In the genomic region with DNA sequence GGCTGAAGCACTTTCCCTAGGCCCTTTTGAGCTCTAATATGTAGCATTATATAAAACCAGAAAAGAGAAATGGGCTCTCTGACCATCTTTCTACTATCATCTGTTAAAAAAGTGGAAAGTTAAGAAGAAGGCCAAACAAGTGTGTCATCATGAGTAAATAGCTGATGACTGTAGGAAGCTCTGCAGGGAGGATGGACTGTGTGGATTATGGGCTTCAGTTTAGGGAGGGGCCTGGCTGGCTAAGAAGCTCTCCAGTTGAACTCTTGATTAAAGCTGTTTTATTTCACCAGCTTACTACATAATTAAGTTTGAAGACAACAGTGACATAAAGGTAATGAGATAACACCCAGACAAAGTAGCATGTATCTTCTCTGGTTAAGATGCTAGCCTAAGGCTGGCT, we compare ENCODE assay signal across 1 cellular context.
TF ChIP-seq lines count a peak whose summit lies in the region.

No MANE protein-coding gene starts in this region.

TF ChIP-seq in IMR-90, 13 proteins besides CTCF, POLR2A, EP300 and RAD21:
- TF ChIP-seq FOS (IDR thresholded peaks at IDR 0.05; ENCODE audit: low read depth, low read length) = peak; percentile 22; the same call in 1 of the 2 replicates
- TF ChIP-seq MAFK (IDR thresholded peaks at IDR 0.05; ENCODE audit: low read depth, low read length) = no peak
- peak; percentile 18; the same call in 1 of the 2 replicates for TF ChIP-seq MAZ (IDR thresholded peaks at IDR 0.05; ENCODE audit: borderline replicate concordance, low read depth, low read length)
- no peak for TF ChIP-seq NFE2L2 (IDR thresholded peaks at IDR 0.05; ENCODE audit: low read depth, low read length)
- TF ChIP-seq, protein P1, sequence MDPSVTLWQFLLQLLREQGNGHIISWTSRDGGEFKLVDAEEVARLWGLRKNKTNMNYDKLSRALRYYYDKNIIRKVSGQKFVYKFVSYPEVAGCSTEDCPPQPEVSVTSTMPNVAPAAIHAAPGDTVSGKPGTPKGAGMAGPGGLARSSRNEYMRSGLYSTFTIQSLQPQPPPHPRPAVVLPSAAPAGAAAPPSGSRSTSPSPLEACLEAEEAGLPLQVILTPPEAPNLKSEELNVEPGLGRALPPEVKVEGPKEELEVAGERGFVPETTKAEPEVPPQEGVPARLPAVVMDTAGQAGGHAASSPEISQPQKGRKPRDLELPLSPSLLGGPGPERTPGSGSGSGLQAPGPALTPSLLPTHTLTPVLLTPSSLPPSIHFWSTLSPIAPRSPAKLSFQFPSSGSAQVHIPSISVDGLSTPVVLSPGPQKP (IDR thresholded peaks at IDR 0.05; ENCODE audit: borderline replicate concordance, low read depth, low read length) = no peak
TF ChIP-seq in IMR-90: peak in this region for 2.
